2 cellular contexts compared by ENCODE assay signal in genomic region chr6:35319346-35320030, GRCh38.
A peak's percentile ranks its signal among the peaks of the same experiment; 100 is the strongest.
TF ChIP-seq lines count a peak whose summit lies in the region.

No MANE protein-coding gene starts in this region.

TF ChIP-seq in HepG2, 621 proteins besides CTCF, POLR2A, EP300 and RAD21:
- TF ChIP-seq ZNF687 (CRISPR knock-in tag; IDR thresholded peaks at IDR 0.05) (peak; percentile 30), ZSCAN25 (CRISPR knock-in tag; IDR thresholded peaks at IDR 0.05) (no peak)

TF ChIP-seq in K562, 482 proteins besides CTCF, POLR2A, EP300 and RAD21:
- peak; percentile 19; the same call in 1 of the 2 replicates for TF ChIP-seq MAX (CRISPR knock-in tag; IDR thresholded peaks at IDR 0.05)
- no peak for TF ChIP-seq ERF (CRISPR knock-in tag; IDR thresholded peaks at IDR 0.05)
- TF ChIP-seq SIX5 (IDR thresholded peaks at IDR 0.05; ENCODE audit: borderline replicate concordance in 1 of 2, insufficient read depth in 1 of 2, low read depth in 1 of 2, low read length in 2 of 2) = no peak
TF ChIP-seq in K562: peak in this region for 1.
